In the genomic region with DNA sequence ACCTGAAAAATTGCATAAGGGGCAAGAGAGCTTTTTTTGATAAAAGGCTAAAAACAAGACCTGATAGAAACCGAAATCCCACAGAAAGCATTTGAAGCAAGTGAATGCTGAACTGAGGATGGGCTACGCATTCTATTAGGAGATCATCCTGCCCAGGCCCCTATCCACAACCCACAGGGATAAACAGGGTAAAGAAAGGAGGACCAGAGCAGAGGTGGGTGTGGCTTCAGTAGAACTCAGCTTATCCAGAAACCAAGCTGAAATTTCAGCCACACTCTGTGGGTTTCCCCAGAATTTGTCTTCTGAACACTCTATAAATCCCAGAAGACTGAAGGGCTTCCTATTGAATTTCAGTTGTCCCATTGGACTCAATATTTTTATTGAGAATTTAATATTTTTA, we compare ENCODE assay signal across 28 cellular contexts.
"Had no signal": no experiment of that assay in that cellular context is flagged by ENCODE, and none has a peak within 500 bp of the region (broad histone marks: within the 10 kb centered on the region; RNA-seq: fewer than 3 reads in every experiment).

No MANE protein-coding gene starts in this region.

- H3K27me3 Mint-ChIP-seq: effector memory CD8-positive, alpha-beta T cell; naive B cell; stimulated activated memory B cell treated with anti-CD40 and anti-IgM and Interleukin-4, amounts not matched to agents 10 μg/mL and 1 μg/mL and 100 μg/mL, for 72 hours had no signal

- H3K27me3 ChIP-seq: esophagus squamous epithelium, heart right ventricle, left lung, right atrium auricular region, sigmoid colon, testis, tibial nerve, upper lobe of right lung, uterus had no signal

- H3K4me3 ChIP-seq: esophagus squamous epithelium, heart right ventricle, left lung, lower lobe of right lung, mucosa of descending colon, prostate gland, right atrium auricular region, sigmoid colon, testis, tibial nerve, upper lobe of right lung, uterus had no signal

- H3K9me3 ChIP-seq: esophagus squamous epithelium, heart right ventricle, left lung, lower lobe of right lung, mucosa of descending colon, prostate gland, right atrium auricular region, sigmoid colon, testis, tibial nerve, upper lobe of right lung, uterus had no signal

- H3K27ac Mint-ChIP-seq: mesothelial cell of epicardium; naive B cell; nephron; stimulated activated memory B cell treated with anti-CD40 and anti-IgM and Interleukin-4, amounts not matched to agents 10 μg/mL and 1 μg/mL and 100 μg/mL, for 72 hours had no signal

- DNase-seq: cerebellar nuclear complex; cortex of kidney; effector memory CD8-positive, alpha-beta T cell; erythroblast; esophagus squamous epithelium; foreskin melanocyte; glutamatergic neuron; heart right ventricle; left cardiac atrium; left lung; lower lobe of right lung; mucosa of descending colon; naive B cell; nucleus accumbens; sigmoid colon; stimulated activated CD4-positive, alpha-beta T cell treated with anti-CD3 and anti-CD28 coated beads, Interleukin-2, amount 100 ng/mL, for 24 hours; stimulated activated CD4-positive, alpha-beta T cell treated with anti-CD3 and anti-CD28 coated beads, Interleukin-4, amount 100 ng/mL, for 4 hours; stimulated activated naive CD8-positive, alpha-beta T cell treated with anti-CD3 and anti-CD28 coated beads, Interleukin-15, Interleukin-2, amounts not matched to agents 100 U/mL and 50 U/mL, for 24 hours; substantia nigra; testis; upper lobe of right lung; uterus had no signal

- H3K9me3 Mint-ChIP-seq: effector memory CD8-positive, alpha-beta T cell; mesothelial cell of epicardium; naive B cell; nephron; stimulated activated memory B cell treated with anti-CD40 and anti-IgM and Interleukin-4, amounts not matched to agents 10 μg/mL and 1 μg/mL and 100 μg/mL, for 72 hours had no signal

- ATAC-seq: effector memory CD8-positive, alpha-beta T cell; left lung; lower lobe of right lung; mucosa of descending colon; stimulated activated memory B cell treated with anti-CD40 and anti-IgM and Interleukin-4, amounts not matched to agents 10 μg/mL and 1 μg/mL and 100 μg/mL, for 72 hours; stimulated activated naive CD8-positive, alpha-beta T cell treated with anti-CD3 and anti-CD28 coated beads, Interleukin-15, Interleukin-2, amounts not matched to agents 100 U/mL and 50 U/mL, for 24 hours; upper lobe of right lung had no signal

- H3K27ac ChIP-seq: esophagus squamous epithelium, left lung, lower lobe of right lung, prostate gland, sigmoid colon, testis, tibial nerve, upper lobe of right lung, uterus had no signal

- H3K4me1 ChIP-seq: left lung, prostate gland, upper lobe of right lung, uterus had no signal

- H3K36me3 Mint-ChIP-seq: mesothelial cell of epicardium; naive B cell; stimulated activated memory B cell treated with anti-CD40 and anti-IgM and Interleukin-4, amounts not matched to agents 10 μg/mL and 1 μg/mL and 100 μg/mL, for 72 hours had no signal

- H3K36me3 ChIP-seq: esophagus squamous epithelium, heart right ventricle, left lung, lower lobe of right lung, prostate gland, right atrium auricular region, sigmoid colon, tibial nerve, upper lobe of right lung, uterus had no signal

- H3K4me3 Mint-ChIP-seq: effector memory CD8-positive, alpha-beta T cell; mesothelial cell of epicardium; naive B cell; nephron; stimulated activated memory B cell treated with anti-CD40 and anti-IgM and Interleukin-4, amounts not matched to agents 10 μg/mL and 1 μg/mL and 100 μg/mL, for 72 hours had no signal
